In genomic region chr12:47779301-47779942, GRCh38 we compare ENCODE assay signal across 1 cellular context.
TF ChIP-seq lines count a peak whose summit lies in the region.

No MANE protein-coding gene starts in this region.

TF ChIP-seq in GM23338, 12 proteins besides CTCF, POLR2A, EP300 and RAD21:
- TF ChIP-seq REST (IDR thresholded peaks at IDR 0.05; ENCODE audit: unreplicated experiment) (no peak), ETS1 (IDR thresholded peaks at IDR 0.05) (no peak), ZNF462 (CRISPR knock-in tag; IDR thresholded peaks at IDR 0.05) (no peak), ZNF331 (CRISPR knock-in tag; IDR thresholded peaks at IDR 0.05; ENCODE audit: low read depth) (no peak), ZNF114 (CRISPR knock-in tag; IDR thresholded peaks at IDR 0.05) (no peak), CREB1 (CRISPR knock-in tag; IDR thresholded peaks at IDR 0.05; ENCODE audit: low read depth) (no peak)
